ENCODE assay signal across 23 cellular contexts in genomic region chr2:21500546-21500945, GRCh38.
A peak's percentile ranks its signal among the peaks of the same experiment; 100 is the strongest.
DNase-seq lines count a peak whose midpoint lies in the region; ATAC-seq, FAIRE-seq and TF ChIP-seq lines count a peak whose summit lies in the region.
"Had no signal": no experiment of that assay in that cellular context is flagged by ENCODE, and none has a peak within 500 bp of the region (broad histone marks: within the 10 kb centered on the region; RNA-seq: fewer than 3 reads in every experiment).

No MANE protein-coding gene starts in this region.

- no peaks in the 10 kb centered on the region for H3K9me2 ChIP-seq in PC-3 (replicated peaks; ENCODE audit: low read length)

- H2BK20ac ChIP-seq in H9 (ENCODE audit: low read depth, low read length, poor library complexity, severe bottlenecking), result no peak overlapping the region

- H2BK15ac ChIP-seq in H9 (ENCODE audit: low read depth, low read length), result no peak overlapping the region

- H3K56ac ChIP-seq in H9 (ENCODE audit: insufficient read length, low read depth, low read length), result no peak overlapping the region

- intact Hi-C loops in PC-3 (cut with micrococcal nuclease), result no loop called here
- intact Hi-C loops in pancreas (cut with DNase I), result no loop called here

- no peaks in the 10 kb centered on the region for H3F3A ChIP-seq in PC-3 (ENCODE audit: low read length, unreplicated experiment)

- TF ChIP-seq CTCF in PC-3 (conservative IDR thresholded peaks at IDR 0.05; ENCODE audit: low read depth, low read length), result no peak
- no peak for TF ChIP-seq CTCF in pancreas (IDR thresholded peaks at IDR 0.05)
- no peak for TF ChIP-seq CTCF in H9 (conservative IDR thresholded peaks at IDR 0.05)

- H3K9me3 Mint-ChIP-seq in H9, result no peaks in the 10 kb centered on the region; a peak in 1 of 5 replicates

- no peaks in the 10 kb centered on the region for H3K79me2 ChIP-seq in PC-3 (ENCODE audit: low read length)
- no peaks in the 10 kb centered on the region for H3K79me2 ChIP-seq in H9 (ENCODE audit: insufficient read depth, low read length)

- no peak overlapping the region for H4K5ac ChIP-seq in H9 (ENCODE audit: insufficient read length, low read depth, low read length)

- no peak overlapping the region for H3K4me3 Mint-ChIP-seq in H9
- H3K4me3 Mint-ChIP-seq: CD14-positive monocyte; CD4-positive, alpha-beta T cell; CD8-positive, alpha-beta memory T cell had no signal

- H3K4ac ChIP-seq in H9 (ENCODE audit: low read depth, low read length), result no peak overlapping the region

- ATAC-seq in PC-3 (no peak), pancreas (no peak)

- H2BK5ac ChIP-seq in H9 (ENCODE audit: insufficient read length, low read length), result no peak overlapping the region

- FAIRE-seq in pancreas (lab: Jason Lieb, UNC), result peak; percentile 23
- FAIRE-seq: A204.1, G401.6, GM12892, H54 had no signal

- H3K9me3 ChIP-seq in PC-3 (ENCODE audit: low read length) (0 out of 2 replicates have a peak, but pooled peaks cover 3% of the 10 kb centered on the region), pancreas (no peaks in the 10 kb centered on the region), H9 (ENCODE audit: control insufficient read depth, low read depth, low read length) (no peaks in the 10 kb centered on the region)
- H3K9me3 ChIP-seq: BE2C had no signal

- DNase-seq in DMS153 (lab: John Stamatoyannopoulos, UW) (peak; percentile 18), DMS153 treated with DMSO at 0.1 percent for 48 hours (lab: John Stamatoyannopoulos, UW; ENCODE audit: unreplicated experiment) (no peak), PC-3 (peak; percentile 1), pancreas (no peak), DMS53 treated with DMSO at 0.1 percent for 48 hours (lab: John Stamatoyannopoulos, UW; ENCODE audit: unreplicated experiment) (no peak), germinal center (ENCODE audit: low spot score) (no peak), H9 (no peak), SIG-M5 (lab: John Stamatoyannopoulos, UW) (no peak)
- DNase-seq: AML-193; BE2C; CD4-positive, alpha-beta T cell; CD8-positive, alpha-beta memory T cell; DMS53; DND-41; GOT3; HCEC 1CT had no signal

- no peak overlapping the region for H3K18ac ChIP-seq in H9 (ENCODE audit: insufficient read length, low read depth, low read length)

- H3T11ph ChIP-seq in H9 (ENCODE audit: low read length), result no peak overlapping the region

- POLR2A ChIA-PET in PC-3 (lab: Charles Lee; ENCODE audit: unreplicated experiment), result no interaction called here

- H3K36me3 Mint-ChIP-seq in H9 (ENCODE audit: insufficient read depth in 1 of 3, low read depth in 3 of 3), result no peaks in the 10 kb centered on the region
- H3K36me3 Mint-ChIP-seq: CD14-positive monocyte; CD8-positive, alpha-beta memory T cell had no signal

- H3K27me3 ChIP-seq in PC-3 (ENCODE audit: low read length), result no peaks in the 10 kb centered on the region
- H3K27me3 ChIP-seq in pancreas, result no peaks in the 10 kb centered on the region
- no peaks in the 10 kb centered on the region for H3K27me3 ChIP-seq in H9 (ENCODE audit: insufficient read depth, low read length)
- H3K27me3 ChIP-seq: BE2C; BLaER1 treated with 17β-estradiol and CSF1 and Interleukin-3, amounts not matched to agents 10 nM and 100 nM had no signal

- H3K9ac ChIP-seq in PC-3 (ENCODE audit: low read length), result no peak overlapping the region
- H3K9ac ChIP-seq in H9 (ENCODE audit: extremely low read depth, insufficient read length, low read length), result no peak overlapping the region
- H3K9ac ChIP-seq: BLaER1 treated with 17β-estradiol and CSF1 and Interleukin-3, amounts not matched to agents 10 nM and 100 nM had no signal

- H3K4me3 ChIP-seq in PC-3 (ENCODE audit: low read length), result no peak overlapping the region
- H3K4me3 ChIP-seq in pancreas, result no peak overlapping the region
- H3K4me3 ChIP-seq: BLaER1 treated with 17β-estradiol and CSF1 and Interleukin-3, amounts not matched to agents 10 nM and 100 nM had no signal

- no TSS peak for BruUV-seq in PC-3 (replicated peaks; lab: Mats Ljungman, UMichigan)

- no peak overlapping the region for H2BK12ac ChIP-seq in H9 (ENCODE audit: insufficient read length, low read depth, low read length)

- H3K36me3 ChIP-seq in PC-3 (ENCODE audit: low read depth, low read length) (no peaks in the 10 kb centered on the region), pancreas (no peaks in the 10 kb centered on the region)
- H3K36me3 ChIP-seq: BE2C; BLaER1 treated with 17β-estradiol and CSF1 and Interleukin-3, amounts not matched to agents 10 nM and 100 nM had no signal

- peaks cover 5% of the 10 kb centered on the region in 2 experiments; a peak in 3 of 4 replicates for H3K4me1 Mint-ChIP-seq in H9
- H3K4me1 Mint-ChIP-seq: CD14-positive monocyte; CD8-positive, alpha-beta memory T cell had no signal

- H3K14ac ChIP-seq in H9 (ENCODE audit: insufficient read depth, low read length), result no peak overlapping the region

- H4K91ac ChIP-seq in H9 (ENCODE audit: insufficient read length, low read depth, low read length), result no peak overlapping the region

- H3K27ac ChIP-seq in PC-3 (ENCODE audit: low read length), result no peak overlapping the region
- H3K27ac ChIP-seq in pancreas, result no peak overlapping the region
- no peak overlapping the region for H3K27ac ChIP-seq in H9 (ENCODE audit: insufficient read length, low read depth, low read length)
- H3K27ac ChIP-seq: 22Rv1; BLaER1 treated with 17β-estradiol and CSF1 and Interleukin-3, amounts not matched to agents 10 nM and 100 nM had no signal

- WGBS in pancreas, 2 donors, result 29 to 38% methylated on average over 4 of the region's 4 CpGs
- no CpG with 5 or more reads among the region's 4 CpGs for WGBS in H9 (ENCODE audit: extremely low coverage, insufficient read length, low lambda C conversion rate)

- H3K27ac Mint-ChIP-seq in H9, result no peak overlapping the region
- H3K27ac Mint-ChIP-seq: CD14-positive monocyte; CD4-positive, alpha-beta T cell; CD8-positive, alpha-beta memory T cell had no signal

- no peak overlapping the region for H3K23ac ChIP-seq in H9 (ENCODE audit: insufficient read length, low read depth, low read length)

- H4K20me1 ChIP-seq in PC-3 (ENCODE audit: low read length) (no peaks in the 10 kb centered on the region), H9 (ENCODE audit: control insufficient read depth, insufficient read depth, insufficient read length) (no peaks in the 10 kb centered on the region)
- H4K20me1 ChIP-seq: BLaER1 treated with 17β-estradiol and CSF1 and Interleukin-3, amounts not matched to agents 10 nM and 100 nM had no signal

- H2AFZ ChIP-seq in PC-3 (ENCODE audit: low read length) (no peak overlapping the region), H9 (ENCODE audit: low read length) (no peak overlapping the region)

- H2BK120ac ChIP-seq in H9 (ENCODE audit: low read depth, low read length, poor library complexity, severe bottlenecking), result no peak overlapping the region

- no peaks in the 10 kb centered on the region for H3K79me1 ChIP-seq in H9 (ENCODE audit: insufficient read depth, low read depth, low read length, poor library complexity, severe bottlenecking)

- no peaks in the 10 kb centered on the region for H3K27me3 Mint-ChIP-seq in H9 (ENCODE audit: low read depth)
- H3K27me3 Mint-ChIP-seq: CD4-positive, alpha-beta T cell; CD8-positive, alpha-beta memory T cell had no signal

- H3K4me1 ChIP-seq in PC-3 (ENCODE audit: insufficient read depth, low read length), result no peaks in the 10 kb centered on the region
- H3K4me1 ChIP-seq in pancreas, result no peaks in the 10 kb centered on the region
- no peaks in the 10 kb centered on the region for H3K4me1 ChIP-seq in H9 (ENCODE audit: insufficient read depth, low read length)

- H2AK5ac ChIP-seq in H9 (ENCODE audit: insufficient read length, low read length), result no peak overlapping the region

- H3K23me2 ChIP-seq in H9 (ENCODE audit: insufficient read length, low read depth, low read length, poor library complexity, severe bottlenecking), result no peaks in the 10 kb centered on the region

- H3K4me2 ChIP-seq in PC-3 (ENCODE audit: low read length) (no peak overlapping the region), H9 (ENCODE audit: insufficient read depth, insufficient read length, low read length) (no peak overlapping the region)

- no peak overlapping the region for H4K8ac ChIP-seq in H9 (replicated peaks; ENCODE audit: insufficient read length, low read depth, low read length)

- CTCF ChIA-PET in PC-3 (lab: Charles Lee), result no interaction called here

Comparison
In these comparisons a context has a peak if more than half of its experiments do, and no peak if none do; other contexts are left out.
1. DNase-seq: peak in DMS153 (single experiment) and PC-3 (single experiment); none in DMS153 treated with DMSO at 0.1 percent for 48 hours (single experiment), pancreas (0 of 6), DMS53 treated with DMSO at 0.1 percent for 48 hours (single experiment), germinal center (single experiment), H9 (single experiment) and SIG-M5 (single experiment).